11 cellular contexts compared by ENCODE assay signal in the genomic region with DNA sequence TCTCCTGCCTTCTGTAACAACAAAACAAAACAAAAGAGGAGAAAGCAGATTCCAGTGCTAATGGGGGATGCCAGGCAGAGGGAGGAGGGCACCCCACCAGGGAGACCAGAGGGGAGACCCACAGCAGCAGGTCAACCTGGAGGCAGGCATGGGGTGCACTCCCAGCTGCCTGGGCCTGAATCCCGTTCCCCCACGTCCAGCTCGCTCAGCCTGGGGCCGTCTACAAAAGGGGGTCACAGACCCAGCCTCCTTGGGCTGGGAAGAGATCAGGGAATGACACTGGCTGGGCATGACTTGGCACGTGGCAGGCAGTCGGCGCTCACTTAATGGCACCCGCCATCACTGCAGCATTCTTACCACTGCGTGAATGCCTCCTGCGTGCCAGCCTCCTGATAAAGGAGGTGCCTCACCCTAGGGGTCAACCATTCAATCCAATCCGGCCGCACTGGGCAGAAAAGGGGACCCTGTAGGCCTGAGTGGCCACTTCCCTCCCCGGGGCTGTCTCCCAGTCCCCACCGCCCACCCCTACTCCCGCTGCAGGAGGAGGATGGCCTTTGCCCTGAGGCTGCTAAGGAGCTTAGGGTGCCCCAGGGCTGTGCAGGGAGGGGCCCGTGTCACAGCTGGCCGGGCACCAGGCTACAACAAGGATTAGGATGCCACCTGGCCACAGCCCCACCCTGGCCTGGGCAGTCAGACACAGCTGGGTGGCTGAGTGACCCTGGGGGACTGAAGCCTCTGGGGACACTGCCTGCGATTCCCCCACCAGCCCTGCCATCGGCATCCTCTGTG.
DNase-seq lines count a peak whose midpoint lies in the region; ATAC-seq, FAIRE-seq and TF ChIP-seq lines count a peak whose summit lies in the region.
"Had no signal": no experiment of that assay in that cellular context is flagged by ENCODE, and none has a peak within 500 bp of the region (broad histone marks: within the 10 kb centered on the region; RNA-seq: fewer than 3 reads in every experiment).

No MANE protein-coding gene starts in this region.

- H3K9me3 Mint-ChIP-seq in progenitor cell of endocrine pancreas (ENCODE audit: low read depth) (no peaks in the 10 kb centered on the region), chondrocyte (ENCODE audit: low read depth) (no peaks in the 10 kb centered on the region)

- no peak overlapping the region for H3K4me3 Mint-ChIP-seq in progenitor cell of endocrine pancreas (ENCODE audit: low read depth)
- no peak overlapping the region for H3K4me3 Mint-ChIP-seq in chondrocyte (ENCODE audit: unreplicated experiment)

- H3K9me3 ChIP-seq in A673 (ENCODE audit: low read depth, low read length, poor library complexity, severe bottlenecking) (no peaks in the 10 kb centered on the region), OCI-LY3 (ENCODE audit: insufficient read depth, low read length) (peaks cover 7% of the 10 kb centered on the region; the same call in 1 of the 2 replicates), keratinocyte (ENCODE audit: control insufficient read depth, low read depth, low read length) (no peaks in the 10 kb centered on the region)
- H3K9me3 ChIP-seq: prostate gland had no signal

- TF ChIP-seq CTCF in A673 (conservative IDR thresholded peaks at IDR 0.05; ENCODE audit: low read depth, low read length) (no peak), OCI-LY3 (IDR thresholded peaks at IDR 0.05; ENCODE audit: low read depth, low read length) (no peak), keratinocyte (optimal IDR thresholded peaks at IDR 0.05 in 1 of 3, IDR thresholded peaks at IDR 0.05 in 1 of 3, conservative IDR thresholded peaks at IDR 0.05 in 1 of 3; ENCODE audit: extremely low read depth in 1 of 3, insufficient read depth in 2 of 3, low read length in 3 of 3) (no peak), progenitor cell of endocrine pancreas (IDR thresholded peaks at IDR 0.05; ENCODE audit: unreplicated experiment) (no peak), chondrocyte (IDR thresholded peaks at IDR 0.05) (no peak)

- ATAC-seq in GM21526 (IDR thresholded peaks at IDR 0.05; ENCODE audit: low FRiP score, unreplicated experiment) = peak; percentile 14

- H3K4me1 ChIP-seq in A673 (ENCODE audit: insufficient read depth, low read length, poor library complexity, severe bottlenecking) (no peaks in the 10 kb centered on the region), OCI-LY3 (ENCODE audit: low read length) (peaks cover 16% of the 10 kb centered on the region), keratinocyte (ENCODE audit: control insufficient read depth, extremely low read depth, insufficient read depth, low read length) (peaks cover 8% of the 10 kb centered on the region)

- peaks cover 32% of the 10 kb centered on the region for H3K36me3 Mint-ChIP-seq in progenitor cell of endocrine pancreas (ENCODE audit: insufficient read depth)
- peaks cover 22% of the 10 kb centered on the region for H3K36me3 Mint-ChIP-seq in chondrocyte (ENCODE audit: low read depth)

- H3K27ac Mint-ChIP-seq in progenitor cell of endocrine pancreas = no peak overlapping the region
- no peak overlapping the region for H3K27ac Mint-ChIP-seq in chondrocyte (ENCODE audit: unreplicated experiment)

- peaks cover 8% of the 10 kb centered on the region for H3K79me2 ChIP-seq in OCI-LY3 (ENCODE audit: low read length)
- H3K79me2 ChIP-seq in keratinocyte (ENCODE audit: control insufficient read depth, insufficient read depth, low read length) = peaks cover 20% of the 10 kb centered on the region

- dilution Hi-C loops in keratinocyte (cut with MboI; ENCODE audit: extremely low pct_ligation_motif_present, low sequenced_read_pairs) = no loop called here

- CTCF ChIA-PET in A673 (lab: Charles Lee) = no interaction called here

- DNase-seq in A673 (ENCODE audit: low spot score) (no peak), keratinocyte (ENCODE audit: low read depth, low spot score) (no peak), progenitor cell of endocrine pancreas (ENCODE audit: low spot score, unreplicated experiment) (no peak), chondrocyte (ENCODE audit: low spot score) (no peak), NCI-H187 treated with DMSO at 0.1 percent for 48 hours (lab: John Stamatoyannopoulos, UW) (no peak), G401 (ENCODE audit: low spot score) (no peak)

- H3K36me3 ChIP-seq in A673 (ENCODE audit: insufficient read depth, low read length, poor library complexity, severe bottlenecking) (peaks cover 57% of the 10 kb centered on the region), OCI-LY3 (replicated peaks; ENCODE audit: low read depth, low read length) (peaks cover 70% of the 10 kb centered on the region), keratinocyte (ENCODE audit: control insufficient read depth in 2 of 2, extremely low read depth in 1 of 2, insufficient read depth in 2 of 2, low read length in 2 of 2) (peaks cover 19 to 35% of the 10 kb centered on the region in 2 experiments)
- H3K36me3 ChIP-seq: prostate gland had no signal

- no TSS peak for BruUV-seq in A673 (replicated peaks; lab: Mats Ljungman, UMichigan)

- no peak overlapping the region for H3K9ac ChIP-seq in OCI-LY3 (ENCODE audit: low read length)
- H3K9ac ChIP-seq in keratinocyte (ENCODE audit: control insufficient read depth, extremely low read depth, insufficient read depth, low read length) = no peak overlapping the region

- H3K27me3 ChIP-seq in A673 (replicated peaks; ENCODE audit: insufficient read depth, low read depth, low read length, poor library complexity) (no peaks in the 10 kb centered on the region), OCI-LY3 (ENCODE audit: low read depth, low read length) (no peaks in the 10 kb centered on the region), keratinocyte (ENCODE audit: control insufficient read depth, extremely low read depth, insufficient read depth, low read length) (no peaks in the 10 kb centered on the region)

- H3K4me3 ChIP-seq in A673 (ENCODE audit: low read depth, low read length, poor library complexity, severe bottlenecking) (no peak overlapping the region), OCI-LY3 (ENCODE audit: low read length) (no peak overlapping the region), keratinocyte (ENCODE audit: control insufficient read depth in 2 of 3, extremely low read depth in 1 of 3, insufficient read depth in 2 of 3, low read depth in 1 of 3, low read length in 3 of 3) (no peak overlapping the region)
- H3K4me3 ChIP-seq: prostate gland had no signal

- H3K4me1 Mint-ChIP-seq in progenitor cell of endocrine pancreas (ENCODE audit: low read depth) (no peaks in the 10 kb centered on the region), chondrocyte (ENCODE audit: low read depth) (peaks cover 34% of the 10 kb centered on the region)

- H3K27ac ChIP-seq in A673 (ENCODE audit: low read depth, low read length, poor library complexity, severe bottlenecking) = peak overlapping the region; percentile 30
- no peak overlapping the region; the same call in 1 of the 2 replicates for H3K27ac ChIP-seq in OCI-LY3 (ENCODE audit: low read length)
- H3K27ac ChIP-seq in keratinocyte (ENCODE audit: control insufficient read depth, insufficient read depth, low read length) = no peak overlapping the region
- H3K27ac ChIP-seq: HL-60, prostate gland had no signal

- H4K20me1 ChIP-seq in OCI-LY3 (ENCODE audit: insufficient read depth, low read length) (peaks cover 18% of the 10 kb centered on the region), keratinocyte (ENCODE audit: control insufficient read depth, extremely low read depth, insufficient read depth, low read length) (peaks cover 18% of the 10 kb centered on the region)

- FAIRE-seq in keratinocyte (lab: Jason Lieb, UNC) = no peak
- FAIRE-seq: D721Med had no signal

- POLR2A ChIA-PET in A673 (lab: Charles Lee; ENCODE audit: low non-redundant PET) = no interaction called here

- no peak overlapping the region for H2AFZ ChIP-seq in OCI-LY3 (ENCODE audit: low read depth, low read length)
- no peak overlapping the region for H2AFZ ChIP-seq in keratinocyte (ENCODE audit: control insufficient read depth, low read length)

- intact Hi-C loops in A673 (cut with micrococcal nuclease; ENCODE audit: unreplicated experiment) = no loop called here

- H3K9me1 ChIP-seq in keratinocyte (ENCODE audit: control insufficient read depth, extremely low read depth, insufficient read depth, low read length) = no peaks in the 10 kb centered on the region

- H3K4me2 ChIP-seq in OCI-LY3 (ENCODE audit: low read length) (peak overlapping the region; percentile 28; the same call in 1 of the 2 replicates), keratinocyte (ENCODE audit: control insufficient read depth, extremely low read depth, insufficient read depth, low read depth, low read length) (peak overlapping the region; percentile 10)

- in situ Hi-C loops in G401 (cut with HindIII; ENCODE audit: low sequenced_read_pairs) = no loop called here

- no peaks in the 10 kb centered on the region for H3K27me3 Mint-ChIP-seq in progenitor cell of endocrine pancreas
- H3K27me3 Mint-ChIP-seq in chondrocyte (ENCODE audit: low read depth) = no peaks in the 10 kb centered on the region
